8 cellular contexts compared by ENCODE assay signal in genomic region chr7:27095897-27096755, GRCh38. TPM values are rescaled to one million over a fixed set of nuclear protein-coding genes. Genes with fewer than 3 reads are reported as not detected.
DNase-seq lines count a peak whose midpoint lies in the region; TF ChIP-seq lines count a peak whose summit lies in the region.

Gene HOXA1 (minus strand): TSS chr7:27096000. CDS start chr7:27095912, 88 bp downstream.

- TF ChIP-seq CTCF in Caco-2 (IDR thresholded peaks at IDR 0.05; ENCODE audit: insufficient read depth in 1 of 2, low read depth in 1 of 2, low read length in 1 of 2, severe bottlenecking in 1 of 2, unreplicated experiment in 1 of 2) = peak in 1 of 2 experiments; percentile 17
- TF ChIP-seq CTCF in GM20000 (IDR thresholded peaks at IDR 0.05; ENCODE audit: extremely low read depth, missing control alignments) = no peak
- no peak for TF ChIP-seq CTCF in HL-60 (IDR thresholded peaks at IDR 0.05; ENCODE audit: insufficient read depth, low read length)
- TF ChIP-seq CTCF in esophagus squamous epithelium (IDR thresholded peaks at IDR 0.05) = no peak
- no peak for TF ChIP-seq CTCF in nephron (IDR thresholded peaks at IDR 0.05; ENCODE audit: unreplicated experiment in 3 of 3)
- TF ChIP-seq CTCF in stomach (IDR thresholded peaks at IDR 0.05) = no peak

- TF ChIP-seq POLR2A in esophagus squamous epithelium (IDR thresholded peaks at IDR 0.05) = peak in 3 of 4 donors; percentile 51 to 88 (median 81)
- no peak for TF ChIP-seq POLR2A in stomach (IDR thresholded peaks at IDR 0.05)

- peak; percentile 93 to 95 for DNase-seq in Caco-2
- DNase-seq in GM20000 (ENCODE audit: low spot score) = peak; percentile 97
- DNase-seq in HL-60 (ENCODE audit: low read depth in 1 of 2, low spot score in 1 of 2) = peak; percentile 70 to 83
- peak; percentile 91 to 95 for DNase-seq in NOMO-1 (lab: John Stamatoyannopoulos, UW; ENCODE audit: unreplicated experiment in 2 of 2)
- peak; percentile 83 for DNase-seq in activated CD8-positive, alpha-beta memory T cell treated with anti-CD3 and anti-CD28 coated beads, Interleukin-2, amount 50 U/mL, for 48 hours
- peak; percentile 52 for DNase-seq in esophagus squamous epithelium (lab: John Stamatoyannopoulos, UW)
- peak; percentile 59 for DNase-seq in stomach

- H3K4me3 ChIP-seq in Caco-2 (ENCODE audit: low read depth, low read length) (peak within 1 kb of the TSS; percentile 86), HL-60 (replicated peaks; ENCODE audit: insufficient read depth, low read length) (peak within 1 kb of the TSS; percentile 97), esophagus squamous epithelium (peak within 1 kb of the TSS; percentile 85 to 97 (median 92)), stomach (peak within 1 kb of the TSS; percentile 69 to 81 (median 72))

- H3K9me3 ChIP-seq in Caco-2 = no peaks in the 10 kb centered on the region
- H3K9me3 ChIP-seq in esophagus squamous epithelium = no peaks in the 10 kb centered on the region
- H3K9me3 ChIP-seq in stomach = no peaks in the 10 kb centered on the region

- WGBS in esophagus squamous epithelium, 2 donors = 0 to 1% methylated on average over 6 to 20 of the region's 68 CpGs
- 0 to 2% (median 2%) methylated on average over 22 to 68 of the region's 68 CpGs for WGBS in stomach, 5 donors

- CTCF ChIA-PET in Caco-2 (lab: Charles Lee) = interaction anchor here (0.6 to 2.1 kb wide), 5 partner anchors 17 to 233 kb away, joined by 3 to 7 read pairs (median 4); no protein-coding TSS in a partner anchor

- H3K27me3 ChIP-seq in Caco-2 (replicated peaks; ENCODE audit: control insufficient read depth, insufficient read depth, low read length) (no peaks in the 10 kb centered on the region), HL-60 (ENCODE audit: insufficient read depth, poor library complexity, severe bottlenecking) (peaks cover 16% of the 10 kb centered on the region), esophagus squamous epithelium (no peaks in the 10 kb centered on the region), stomach (peaks cover 0 to 88% (median 53%) of the 10 kb centered on the region in 3 donors)

- H3K36me3 Mint-ChIP-seq in Caco-2 (ENCODE audit: insufficient read depth, unreplicated experiment) = peaks cover 31% of the 10 kb centered on the region
- H3K36me3 Mint-ChIP-seq in nephron (ENCODE audit: low read depth) = peaks cover 23% of the 10 kb centered on the region

- no peak for TF ChIP-seq EP300 in stomach (IDR thresholded peaks at IDR 0.05)

- peaks cover 10% of the 10 kb centered on the region for H3K4me1 ChIP-seq in Caco-2
- peaks cover 0 to 64% (median 15%) of the 10 kb centered on the region in 3 donors for H3K4me1 ChIP-seq in esophagus squamous epithelium
- peaks cover 8 to 42% (median 28%) of the 10 kb centered on the region in 4 donors for H3K4me1 ChIP-seq in stomach

- intact Hi-C loops in Caco-2 (cut with micrococcal nuclease; ENCODE audit: unreplicated experiment) = loop anchor here (1.0 to 2.0 kb wide), 4 partner anchors 14 to 236 kb away; partner anchors contain the start of gene SKAP2
- intact Hi-C loops in esophagus squamous epithelium (cut with DNase I) = loop anchor here (5.0 kb wide), 1 partner anchor 234 kb away; the partner anchor contains the start of gene SKAP2
- intact Hi-C loops in stomach (cut with DNase I; ENCODE audit: low total_unique reads) = no loop called here

- POLR2A ChIA-PET in Caco-2 (lab: Charles Lee) = interaction anchor here (0.7 to 1.7 kb wide), 7 partner anchors 10 to 109 kb away, joined by 3 to 16 read pairs (median 5); partner anchors contain the start of gene HOXA7

- H3K36me3 ChIP-seq in Caco-2 (ENCODE audit: control insufficient read depth, insufficient read depth, low read length) (no peaks in the 10 kb centered on the region), esophagus squamous epithelium (no peaks in the 10 kb centered on the region), stomach (no peaks in the 10 kb centered on the region)

- H3K27ac Mint-ChIP-seq in Caco-2 (ENCODE audit: unreplicated experiment) (peak within 1 kb of the TSS; percentile 74), nephron (peak within 1 kb of the TSS; percentile 99 to 100 (median 99))

- H3K9me3 Mint-ChIP-seq in Caco-2 (ENCODE audit: unreplicated experiment) = no peaks in the 10 kb centered on the region
- H3K9me3 Mint-ChIP-seq in nephron = no peaks in the 10 kb centered on the region

- TSS peak; percentile 44 for BruUV-seq in Caco-2 (replicated peaks; lab: Mats Ljungman, UMichigan)

- H3K27me3 Mint-ChIP-seq in Caco-2 (ENCODE audit: insufficient read depth, unreplicated experiment) (no peaks in the 10 kb centered on the region), nephron (ENCODE audit: low read depth) (peaks cover 31% of the 10 kb centered on the region)

- H3K4me3 Mint-ChIP-seq in Caco-2 (ENCODE audit: unreplicated experiment) = peak within 1 kb of the TSS; percentile 87
- H3K4me3 Mint-ChIP-seq in nephron = peak within 1 kb of the TSS; percentile 94 to 97 (median 96)

- H3K27ac ChIP-seq in HL-60 (replicated peaks) (peak within 1 kb of the TSS; percentile 54), esophagus squamous epithelium (peak within 1 kb of the TSS; percentile 96 to 99 (median 98)), stomach (peak within 1 kb of the TSS; percentile 85 to 99 (median 94))

- H3K4me1 Mint-ChIP-seq in Caco-2 (ENCODE audit: low read depth, unreplicated experiment) (peaks cover 50% of the 10 kb centered on the region), nephron (peaks cover 82% of the 10 kb centered on the region)

RNA-seq across cellular contexts. Expression of gene HOXA1, which starts in this region (rescaled TPM):
- total RNA-seq in Caco-2 (2022) = 18.5 and 18.8 TPM in 2 replicates
- total RNA-seq in esophagus squamous epithelium = 1 to 10 TPM; 1.6 to 2.5 (median 2.2) TPM
- total RNA-seq in stomach = under 1 TPM in 1 of 5 donors, not detected in 4; 0.55 TPM
- 1 to 10 TPM in 1 of 3 donors, under 1 TPM in 1, not detected in 1; 0.31 to 1.1 TPM for polyA plus RNA-seq in stomach

Comparison
In these comparisons a context has a peak if more than half of its experiments do, and no peak if none do; other contexts are left out.
1. Peak in every context shown above with its lines: DNase-seq, H3K4me3 ChIP-seq and H3K27ac ChIP-seq.
2. POLR2A ChIP-seq: peak in esophagus squamous epithelium (3 of 4); none in stomach (0 of 4).